ENCODE assay signal across 9 cellular contexts in genomic region chr5:40404613-40405012, GRCh38.
DNase-seq lines count a peak whose midpoint lies in the region; ATAC-seq and TF ChIP-seq lines count a peak whose summit lies in the region.
"Had no signal": no experiment of that assay in that cellular context is flagged by ENCODE, and none has a peak within 500 bp of the region (broad histone marks: within the 10 kb centered on the region; RNA-seq: fewer than 3 reads in every experiment).

No MANE protein-coding gene starts in this region.

- intact Hi-C loops in gastrocnemius medialis (cut with DNase I; ENCODE audit: low total_unique reads) = no loop called here

- no peaks in the 10 kb centered on the region for H3K36me3 ChIP-seq in RWPE2 (ENCODE audit: low read depth)
- no peaks in the 10 kb centered on the region for H3K36me3 ChIP-seq in gastrocnemius medialis

- ATAC-seq in activated T-cell treated with anti-CD3 and anti-CD28 coated beads, Interleukin-2, amount 50 U/mL, for 72 hours (replicated peaks in 1 of 2) = peak; percentile 45 to 59
- ATAC-seq in HG02970 (IDR thresholded peaks at IDR 0.05; ENCODE audit: low FRiP score, unreplicated experiment) (peak; percentile 55), RWPE2 (ENCODE audit: low read depth) (no peak), gastrocnemius medialis (no peak)
- peak; percentile 74 for ATAC-seq in stimulated activated naive CD8-positive, alpha-beta T cell treated with anti-CD3 and anti-CD28 coated beads, Interleukin-15, amount 100 ng/mL, for 72 hours

- no peak overlapping the region for H3K4me3 ChIP-seq in RWPE2 (ENCODE audit: severe bottlenecking)
- H3K4me3 ChIP-seq in gastrocnemius medialis = no peak overlapping the region

- in situ Hi-C loops in gastrocnemius medialis (cut with MboI; ENCODE audit: low sequenced_read_pairs in 4 of 4) = no loop called here

- TF ChIP-seq CTCF in RWPE2 (IDR thresholded peaks at IDR 0.05; ENCODE audit: poor library complexity, severe bottlenecking) (no peak), gastrocnemius medialis (IDR thresholded peaks at IDR 0.05 in 4 of 5, conservative IDR thresholded peaks at IDR 0.05 in 1 of 5) (no peak)

- H3K4me1 Mint-ChIP-seq in activated T-cell treated with anti-CD3 and anti-CD28 coated beads, Interleukin-2, amount 50 U/mL, for 72 hours (ENCODE audit: low read depth) = peaks cover 93% of the 10 kb centered on the region
- peaks cover 87% of the 10 kb centered on the region for H3K4me1 Mint-ChIP-seq in stimulated activated naive CD8-positive, alpha-beta T cell treated with anti-CD3 and anti-CD28 coated beads, Interleukin-15, amount 100 ng/mL, for 72 hours

- TF ChIP-seq POLR2A in gastrocnemius medialis (IDR thresholded peaks at IDR 0.05) = no peak

- peaks cover 2 to 6% of the 10 kb centered on the region in 2 donors for H3K9me3 Mint-ChIP-seq in activated T-cell treated with anti-CD3 and anti-CD28 coated beads, Interleukin-2, amount 50 U/mL, for 72 hours
- peaks cover 3 to 19% of the 10 kb centered on the region in 2 donors for H3K9me3 Mint-ChIP-seq in stimulated activated naive CD8-positive, alpha-beta T cell treated with anti-CD3 and anti-CD28 coated beads, Interleukin-15, amount 100 ng/mL, for 72 hours

- H3K9me3 ChIP-seq in RWPE2 (ENCODE audit: severe bottlenecking) (no peaks in the 10 kb centered on the region), gastrocnemius medialis (no peaks in the 10 kb centered on the region)

- no peak for DNase-seq in activated T-cell treated with anti-CD3 and anti-CD28 coated beads, Interleukin-2, amount 50 U/mL, for 72 hours
- no peak for DNase-seq in activated T-cell treated with anti-CD3 and anti-CD28 coated beads, Interleukin-2, amount 50 U/mL, for 48 hours
- no peak for DNase-seq in RWPE2 (ENCODE audit: low spot score)
- no peak for DNase-seq in stimulated activated naive CD8-positive, alpha-beta T cell treated with anti-CD3 and anti-CD28 coated beads, Interleukin-15, amount 100 ng/mL, for 72 hours
- no peak for DNase-seq in gastrocnemius medialis
- DNase-seq in GF-D8 (lab: John Stamatoyannopoulos, UW) = no peak
- no peak for DNase-seq in NCI-H2081 (lab: John Stamatoyannopoulos, UW)

- no peaks in the 10 kb centered on the region for H3K27me3 Mint-ChIP-seq in activated T-cell treated with anti-CD3 and anti-CD28 coated beads, Interleukin-2, amount 50 U/mL, for 72 hours (ENCODE audit: low read depth)
- no peaks in the 10 kb centered on the region for H3K27me3 Mint-ChIP-seq in stimulated activated naive CD8-positive, alpha-beta T cell treated with anti-CD3 and anti-CD28 coated beads, Interleukin-15, amount 100 ng/mL, for 72 hours

- H3K27ac ChIP-seq in RWPE2 (ENCODE audit: poor library complexity, severe bottlenecking) (peak overlapping the region; percentile 27), gastrocnemius medialis (no peak overlapping the region)
- H3K27ac ChIP-seq: VCaP had no signal

- peaks cover 37% of the 10 kb centered on the region for H3K4me1 ChIP-seq in RWPE2 (ENCODE audit: insufficient read depth, poor library complexity, severe bottlenecking)
- H3K4me1 ChIP-seq in gastrocnemius medialis = peaks cover 0 to 24% of the 10 kb centered on the region in 2 donors

- peak overlapping the region; percentile 97 for H3K27ac Mint-ChIP-seq in activated T-cell treated with anti-CD3 and anti-CD28 coated beads, Interleukin-2, amount 50 U/mL, for 72 hours
- peak overlapping the region; percentile 97 to 99 for H3K27ac Mint-ChIP-seq in stimulated activated naive CD8-positive, alpha-beta T cell treated with anti-CD3 and anti-CD28 coated beads, Interleukin-15, amount 100 ng/mL, for 72 hours

- H3K4me3 Mint-ChIP-seq in activated T-cell treated with anti-CD3 and anti-CD28 coated beads, Interleukin-2, amount 50 U/mL, for 72 hours = peak overlapping the region; percentile 48 to 82
- H3K4me3 Mint-ChIP-seq in stimulated activated naive CD8-positive, alpha-beta T cell treated with anti-CD3 and anti-CD28 coated beads, Interleukin-15, amount 100 ng/mL, for 72 hours = peak overlapping the region; percentile 54 to 78

- no peaks in the 10 kb centered on the region for H3K27me3 ChIP-seq in RWPE2 (ENCODE audit: insufficient read depth, poor library complexity, severe bottlenecking)
- H3K27me3 ChIP-seq in gastrocnemius medialis = no peaks in the 10 kb centered on the region

- H3K36me3 Mint-ChIP-seq in activated T-cell treated with anti-CD3 and anti-CD28 coated beads, Interleukin-2, amount 50 U/mL, for 72 hours (ENCODE audit: insufficient read depth in 2 of 2) = peaks cover 6 to 17% of the 10 kb centered on the region in 2 donors

Comparison
In these comparisons a context has a peak if more than half of its experiments do, and no peak if none do; other contexts are left out.
1. ATAC-seq: peak in activated T-cell treated with anti-CD3 and anti-CD28 coated beads, Interleukin-2, amount 50 U/mL, for 72 hours (2 of 2), HG02970 (single experiment) and stimulated activated naive CD8-positive, alpha-beta T cell treated with anti-CD3 and anti-CD28 coated beads, Interleukin-15, amount 100 ng/mL, for 72 hours (single experiment); none in RWPE2 (single experiment) and gastrocnemius medialis (0 of 2).